Comparison of ENCODE assay signal across 8 cellular contexts in the genomic region with DNA sequence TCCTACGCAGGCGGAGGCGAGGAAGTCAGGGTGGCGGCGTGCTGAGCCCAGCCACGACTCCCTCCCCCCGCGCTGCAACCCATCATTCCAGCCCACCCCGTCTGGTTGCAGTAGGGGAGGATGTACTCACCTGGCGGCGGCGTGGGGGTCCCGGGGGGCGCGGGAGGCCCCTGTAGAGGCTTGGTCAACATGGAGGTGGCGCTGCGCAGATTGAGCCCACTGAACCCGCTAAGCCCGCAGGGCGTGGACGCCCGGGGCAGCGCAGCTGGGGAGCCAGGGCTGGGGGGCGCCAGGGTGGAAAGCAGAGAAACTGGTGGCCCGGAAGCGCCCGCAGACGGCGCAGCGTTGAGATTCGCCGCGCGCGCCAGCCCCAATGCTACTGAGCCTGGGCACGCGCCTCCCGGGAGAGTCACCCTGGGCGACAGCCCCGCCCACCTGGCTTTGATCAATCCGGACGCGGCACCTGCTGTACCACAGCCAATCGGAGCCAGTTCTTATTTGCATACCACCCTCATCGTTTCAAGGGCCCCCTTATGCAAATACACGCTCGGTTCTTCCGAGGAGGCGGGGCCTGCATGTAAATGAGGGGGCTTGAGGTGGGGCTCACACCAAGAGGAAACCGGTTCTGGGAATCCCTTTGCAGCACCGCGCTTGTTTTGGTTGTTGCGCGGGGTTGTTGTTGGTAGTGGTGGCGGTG. TPM values are rescaled to one million over a fixed set of nuclear protein-coding genes. Genes with fewer than 3 reads are reported as not detected.
DNase-seq lines count a peak whose midpoint lies in the region; ATAC-seq, FAIRE-seq and TF ChIP-seq lines count a peak whose summit lies in the region.

Gene PIM2, minus strand, starts transcription at position 381 of the 697 bp plus-strand sequence. Its CDS starts 190 bp downstream, at position 191.

- WGBS in hepatocyte (ENCODE audit: low lambda C conversion rate, missing lambda C conversion rate) = 35% methylated on average over 42 of the region's 55 CpGs

- peak within 1 kb of the TSS; percentile 98 for H3K27ac Mint-ChIP-seq in T-helper 2 cell treated with Interferon-gamma antibody and Interleukin-4, amounts not matched to agents 5 μg/mL and 100 μg/mL, for 36 hours

- TF ChIP-seq CTCF in ascending aorta (IDR thresholded peaks at IDR 0.05) = no peak
- TF ChIP-seq CTCF in hepatocyte (IDR thresholded peaks at IDR 0.05; ENCODE audit: poor library complexity) = no peak

- peak within 1 kb of the TSS; percentile 74 to 91 for H3K27ac ChIP-seq in ascending aorta
- H3K27ac ChIP-seq in hepatocyte = peak within 1 kb of the TSS; percentile 69

- H3K27me3 ChIP-seq in ascending aorta (no peaks in the 10 kb centered on the region), hepatocyte (no peaks in the 10 kb centered on the region)

- no peaks in the 10 kb centered on the region for H3K9me2 ChIP-seq in hepatocyte (replicated peaks; ENCODE audit: insufficient read depth)

- no peaks in the 10 kb centered on the region for H3K9me3 ChIP-seq in ascending aorta
- H3K9me3 ChIP-seq in hepatocyte (ENCODE audit: low read depth) = no peaks in the 10 kb centered on the region

- H3K4me3 ChIP-seq in ascending aorta = peak within 1 kb of the TSS; percentile 36 to 74
- peak within 1 kb of the TSS; percentile 59 for H3K4me3 ChIP-seq in hepatocyte

- H2AFZ ChIP-seq in hepatocyte = peak within 1 kb of the TSS; percentile 12

- H3K9me3 Mint-ChIP-seq in T-helper 2 cell treated with Interferon-gamma antibody and Interleukin-4, amounts not matched to agents 5 μg/mL and 100 μg/mL, for 36 hours = no peaks in the 10 kb centered on the region

- H3K4me1 Mint-ChIP-seq in T-helper 2 cell treated with Interferon-gamma antibody and Interleukin-4, amounts not matched to agents 5 μg/mL and 100 μg/mL, for 36 hours (ENCODE audit: low read depth) = peaks cover 39% of the 10 kb centered on the region

- H3K79me2 ChIP-seq in hepatocyte = no peaks in the 10 kb centered on the region

- peak within 1 kb of the TSS; percentile 97 for H3K4me3 Mint-ChIP-seq in T-helper 2 cell treated with Interferon-gamma antibody and Interleukin-4, amounts not matched to agents 5 μg/mL and 100 μg/mL, for 36 hours

- DNase-seq in NCI-H2029 treated with DMSO at 0.1 percent for 48 hours (lab: John Stamatoyannopoulos, UW) (peak; percentile 85), ascending aorta (ENCODE audit: low spot score in 2 of 2) (peak; percentile 86 to 95), hepatocyte (ENCODE audit: low spot score) (peak; percentile 94), retina (peak; percentile 87), urothelium cell line (ENCODE audit: low spot score) (no peak)
- peak; percentile 90 for DNase-seq in T-helper 2 cell treated with Interferon-gamma antibody and Interleukin-4, amounts not matched to agents 5 μg/mL and 100 μg/mL, for 36 hours (ENCODE audit: low spot score)

- no peak for FAIRE-seq in urothelium cell line (lab: Jason Lieb, UNC)

- peak within 1 kb of the TSS; percentile 93 for H3K4me2 ChIP-seq in hepatocyte

- no peaks in the 10 kb centered on the region for H4K20me1 ChIP-seq in hepatocyte (ENCODE audit: insufficient read depth, poor library complexity, severe bottlenecking)

- H3K4me1 ChIP-seq in ascending aorta = peaks cover 0 to 3% of the 10 kb centered on the region in 2 donors
- no peaks in the 10 kb centered on the region for H3K4me1 ChIP-seq in hepatocyte (ENCODE audit: insufficient read depth)

- peaks cover 3% of the 10 kb centered on the region for H3K27me3 Mint-ChIP-seq in T-helper 2 cell treated with Interferon-gamma antibody and Interleukin-4, amounts not matched to agents 5 μg/mL and 100 μg/mL, for 36 hours (ENCODE audit: low read depth)

- peaks cover 57% of the 10 kb centered on the region for H3K36me3 Mint-ChIP-seq in T-helper 2 cell treated with Interferon-gamma antibody and Interleukin-4, amounts not matched to agents 5 μg/mL and 100 μg/mL, for 36 hours (ENCODE audit: low read depth)

- intact Hi-C loops in ascending aorta (cut with DNase I) = loop anchor here (1.0 to 10.0 kb wide), 5 partner anchors 39 to 384 kb away; partner anchors contain the start of genes MAGIX, OTUD5, RBM3 and TBC1D25

- ATAC-seq in GM18508 (IDR thresholded peaks at IDR 0.05; ENCODE audit: insufficient read depth, unreplicated experiment) (peak; percentile 51), HG03025 (IDR thresholded peaks at IDR 0.05; ENCODE audit: low FRiP score, unreplicated experiment) (peak; percentile 58)

- H3K36me3 ChIP-seq in ascending aorta (peaks cover 10 to 11% of the 10 kb centered on the region in 2 donors), hepatocyte (replicated peaks; ENCODE audit: insufficient read depth, low read depth) (no peaks in the 10 kb centered on the region)

RNA-seq across cellular contexts. Expression of gene PIM2, which starts in this region (rescaled TPM):
- total RNA-seq in ascending aorta (5.6 TPM), hepatocyte (7.0 and 11.5 TPM in 2 replicates)
- 16.8 and 17.2 TPM in 2 replicates for polyA plus RNA-seq in hepatocyte
